In the genomic region with DNA sequence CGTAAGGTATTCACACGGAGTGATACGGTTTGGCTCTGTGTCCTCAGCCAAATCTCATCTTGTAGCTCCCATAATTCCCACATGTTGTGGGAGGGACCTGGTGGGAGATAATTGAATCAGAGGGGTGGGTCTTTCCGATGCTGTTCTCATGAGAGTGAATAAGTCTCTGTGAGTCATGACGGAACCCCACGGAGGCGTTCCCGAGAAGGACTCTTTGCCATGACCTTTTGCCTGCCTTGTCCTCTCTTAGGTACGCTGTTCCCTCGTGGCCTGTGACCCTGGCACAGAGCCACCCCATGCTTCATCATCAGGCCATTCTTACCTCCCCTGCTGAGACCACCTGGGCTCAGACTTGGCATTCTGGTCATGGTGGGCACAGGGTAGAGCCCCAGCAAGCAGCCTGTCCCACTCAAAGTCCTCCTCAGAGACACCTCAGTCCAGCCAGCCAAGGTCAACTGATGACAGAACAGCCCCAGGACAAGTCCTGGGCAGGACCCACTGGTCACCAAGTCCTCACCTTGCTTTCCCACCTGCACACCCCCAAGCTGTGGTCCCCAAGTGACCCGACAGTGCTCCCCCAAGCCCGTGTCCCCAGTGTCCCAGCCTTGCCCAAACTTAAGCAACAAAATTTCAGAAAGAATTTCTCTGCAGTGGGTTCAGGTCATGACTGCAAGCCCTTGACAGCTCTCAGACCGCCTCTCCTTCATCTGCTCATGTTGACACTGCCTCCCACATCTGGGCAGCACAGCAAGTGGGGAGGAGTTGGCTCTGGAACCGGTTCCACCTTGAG, we compare ENCODE assay signal across 26 cellular contexts.
"Had no signal": no experiment of that assay in that cellular context is flagged by ENCODE, and none has a peak within 500 bp of the region (broad histone marks: within the 10 kb centered on the region; RNA-seq: fewer than 3 reads in every experiment).

No MANE protein-coding gene starts in this region.

- H3K27me3 ChIP-seq: right lobe of liver, uterus had no signal

- H3K27ac ChIP-seq: coronary artery, esophagus squamous epithelium, neural progenitor cell, parathyroid adenoma, right lobe of liver, thoracic aorta, tibial nerve, upper lobe of left lung, uterus had no signal

- H3K4me3 ChIP-seq: coronary artery, esophagus squamous epithelium, lung, neural progenitor cell, right lobe of liver, thoracic aorta, tibial nerve, upper lobe of left lung, uterus had no signal

- DNase-seq: dermis blood vessel endothelial cell; effector memory CD4-positive, alpha-beta T cell; erythroblast; esophagus squamous epithelium; foreskin melanocyte; immature natural killer cell; midbrain; naive thymus-derived CD4-positive, alpha-beta T cell; right lobe of liver; small intestine; stimulated activated CD4-positive, alpha-beta T cell treated with anti-CD3 and anti-CD28 coated beads, Interleukin-12 subunit alpha, Interleukin-12 subunit beta, amount 100 ng/mL, for 4 hours; stimulated activated CD4-positive, alpha-beta T cell treated with anti-CD3 and anti-CD28 coated beads, Interleukin-1b, Interleukin-23, amount 100 ng/mL, for 48 hours; stimulated activated CD4-positive, alpha-beta T cell treated with anti-CD3 and anti-CD28 coated beads, Interleukin-4, amount 100 ng/mL, for 1 hour; stimulated activated naive CD8-positive, alpha-beta T cell treated with anti-CD3 and anti-CD28 coated beads, Interleukin-15, Interleukin-2, amounts not matched to agents 100 U/mL and 50 U/mL, for 24 hours; upper lobe of left lung; uterus had no signal

- H3K36me3 ChIP-seq: esophagus squamous epithelium, neural progenitor cell, right lobe of liver, thoracic aorta, tibial nerve, upper lobe of left lung, uterus had no signal

- H2AFZ ChIP-seq: neural progenitor cell, parathyroid adenoma had no signal

- H3K4me1 ChIP-seq: esophagus squamous epithelium, neural progenitor cell, parathyroid adenoma, right lobe of liver, tibial nerve, upper lobe of left lung, uterus had no signal

- H3K9me3 ChIP-seq: esophagus squamous epithelium, right lobe of liver, thoracic aorta, tibial nerve, upper lobe of left lung, uterus had no signal

- H3K79me2 ChIP-seq: parathyroid adenoma had no signal

- H3K4me2 ChIP-seq: neural progenitor cell had no signal

- ATAC-seq: naive thymus-derived CD4-positive, alpha-beta T cell; stimulated activated effector memory CD8-positive, alpha-beta T cell treated with anti-CD3 and anti-CD28 coated beads, Interleukin-12 subunit alpha, Interleukin-12 subunit beta, amount 100 ng/mL, for 72 hours; stimulated activated naive CD8-positive, alpha-beta T cell treated with anti-CD3 and anti-CD28 coated beads, Interleukin-15, Interleukin-2, amounts not matched to agents 100 U/mL and 50 U/mL, for 24 hours had no signal

- H3K4me3 Mint-ChIP-seq: immature natural killer cell; memory B cell; naive thymus-derived CD4-positive, alpha-beta T cell; nephron; neural progenitor cell; stimulated activated effector memory CD8-positive, alpha-beta T cell treated with anti-CD3 and anti-CD28 coated beads, Interleukin-12 subunit alpha, Interleukin-12 subunit beta, amount 100 ng/mL, for 72 hours had no signal

- H3K36me3 Mint-ChIP-seq: immature natural killer cell; memory B cell; naive thymus-derived CD4-positive, alpha-beta T cell; neural progenitor cell; stimulated activated effector memory CD8-positive, alpha-beta T cell treated with anti-CD3 and anti-CD28 coated beads, Interleukin-12 subunit alpha, Interleukin-12 subunit beta, amount 100 ng/mL, for 72 hours had no signal

- H3K27ac Mint-ChIP-seq: immature natural killer cell; memory B cell; naive thymus-derived CD4-positive, alpha-beta T cell; nephron; neural progenitor cell; progenitor cell of endocrine pancreas; stimulated activated effector memory CD8-positive, alpha-beta T cell treated with anti-CD3 and anti-CD28 coated beads, Interleukin-12 subunit alpha, Interleukin-12 subunit beta, amount 100 ng/mL, for 72 hours had no signal

- H3K9ac ChIP-seq: neural progenitor cell, parathyroid adenoma had no signal

- H3K4me1 Mint-ChIP-seq: immature natural killer cell; memory B cell; naive thymus-derived CD4-positive, alpha-beta T cell; nephron; neural progenitor cell; stimulated activated effector memory CD8-positive, alpha-beta T cell treated with anti-CD3 and anti-CD28 coated beads, Interleukin-12 subunit alpha, Interleukin-12 subunit beta, amount 100 ng/mL, for 72 hours had no signal

- H3K9me3 Mint-ChIP-seq: immature natural killer cell; memory B cell; nephron; neural progenitor cell; stimulated activated effector memory CD8-positive, alpha-beta T cell treated with anti-CD3 and anti-CD28 coated beads, Interleukin-12 subunit alpha, Interleukin-12 subunit beta, amount 100 ng/mL, for 72 hours had no signal
